In genomic region chr9:78973906-78974305, GRCh38 we compare ENCODE assay signal across 14 cellular contexts.
A peak's percentile ranks its signal among the peaks of the same experiment; 100 is the strongest.
DNase-seq lines count a peak whose midpoint lies in the region; ATAC-seq and TF ChIP-seq lines count a peak whose summit lies in the region.
"Had no signal": no experiment of that assay in that cellular context is flagged by ENCODE, and none has a peak within 500 bp of the region (broad histone marks: within the 10 kb centered on the region; RNA-seq: fewer than 3 reads in every experiment).

No MANE protein-coding gene starts in this region.

- H3K36me3 Mint-ChIP-seq in HFFc6 (ENCODE audit: low read depth): peaks cover 25% of the 10 kb centered on the region
- H3K36me3 Mint-ChIP-seq in endodermal cell (ENCODE audit: low read depth): peaks cover 3% of the 10 kb centered on the region
- H3K36me3 Mint-ChIP-seq: CD8-positive, alpha-beta memory T cell; stimulated activated memory B cell treated with anti-CD40 and anti-IgM and Interleukin-4, amounts not matched to agents 10 μg/mL and 1 μg/mL and 100 μg/mL, for 72 hours had no signal

- POLR2A ChIA-PET in BJ (lab: Charles Lee): no interaction called here

- no peaks in the 10 kb centered on the region for H3K4me1 ChIP-seq in endodermal cell (ENCODE audit: control insufficient read depth, insufficient read depth, low read length)
- no peaks in the 10 kb centered on the region for H3K4me1 ChIP-seq in Karpas-422 (ENCODE audit: low read length)
- H3K4me1 ChIP-seq in heart left ventricle: no peaks in the 10 kb centered on the region
- H3K4me1 ChIP-seq: left lung had no signal

- H3K4me3 ChIP-seq in BJ (ENCODE audit: low read depth, low read length) (no peak overlapping the region), foreskin fibroblast (ENCODE audit: low read depth in 1 of 2, low read length in 2 of 2) (no peak overlapping the region), endodermal cell (ENCODE audit: low read length) (no peak overlapping the region), Karpas-422 (ENCODE audit: low read length) (no peak overlapping the region), heart left ventricle (no peak overlapping the region)
- H3K4me3 ChIP-seq: left lung had no signal

- DNase-seq in BJ (ENCODE audit: low read depth): peak; percentile 45
- peak; percentile 85 for DNase-seq in HFFc6
- DNase-seq in RPMI7951 (ENCODE audit: low read depth): peak; percentile 82
- DNase-seq in foreskin fibroblast: peak; percentile 71 to 86
- DNase-seq in islet precursor cell: no peak
- no peak for DNase-seq in endodermal cell
- DNase-seq in Karpas-422: no peak
- DNase-seq in heart left ventricle: no peak
- DNase-seq: CD8-positive, alpha-beta memory T cell; foreskin melanocyte; left lung; NCI-H526 had no signal

- no peak overlapping the region for H2AFZ ChIP-seq in Karpas-422 (ENCODE audit: low read length)

- intact Hi-C loops in heart left ventricle (cut with DNase I): no loop called here

- H3K4me2 ChIP-seq in Karpas-422 (ENCODE audit: low read depth, low read length, poor library complexity, severe bottlenecking): no peak overlapping the region

- H3K4me1 Mint-ChIP-seq in HFFc6 (ENCODE audit: low read depth) (peaks cover 59% of the 10 kb centered on the region), endodermal cell (peaks cover 18% of the 10 kb centered on the region)
- H3K4me1 Mint-ChIP-seq: CD8-positive, alpha-beta memory T cell; stimulated activated memory B cell treated with anti-CD40 and anti-IgM and Interleukin-4, amounts not matched to agents 10 μg/mL and 1 μg/mL and 100 μg/mL, for 72 hours had no signal

- no peaks in the 10 kb centered on the region for H4K20me1 ChIP-seq in Karpas-422 (ENCODE audit: insufficient read depth, low read depth, low read length)

- no peaks in the 10 kb centered on the region for H3K9me2 ChIP-seq in Karpas-422 (replicated peaks; ENCODE audit: insufficient read depth, low read length)

- no peaks in the 10 kb centered on the region for H3K36me3 ChIP-seq in BJ (ENCODE audit: control insufficient read depth, insufficient read depth, low read length)
- H3K36me3 ChIP-seq in endodermal cell (ENCODE audit: control insufficient read depth, insufficient read depth, low read length): no peaks in the 10 kb centered on the region
- no peaks in the 10 kb centered on the region for H3K36me3 ChIP-seq in Karpas-422 (ENCODE audit: insufficient read depth, low read length)
- H3K36me3 ChIP-seq in heart left ventricle: no peaks in the 10 kb centered on the region
- H3K36me3 ChIP-seq: left lung had no signal

- H3K27me3 ChIP-seq in BJ (ENCODE audit: control insufficient read depth, insufficient read depth, low read length) (no peaks in the 10 kb centered on the region), endodermal cell (ENCODE audit: control insufficient read depth, insufficient read depth, low read length, poor library complexity, severe bottlenecking) (no peaks in the 10 kb centered on the region), Karpas-422 (ENCODE audit: low read length) (no peaks in the 10 kb centered on the region), heart left ventricle (no peaks in the 10 kb centered on the region)
- H3K27me3 ChIP-seq: left lung had no signal

- CTCF ChIA-PET in BJ (lab: Yijun Ruan, JAX): interaction anchor here (1.6 to 2.0 kb wide), 2 partner anchors 10 to 40 kb away, joined by 4 to 5 read pairs; no protein-coding TSS in a partner anchor

- ATAC-seq in heart left ventricle: no peak
- ATAC-seq: left lung; stimulated activated memory B cell treated with anti-CD40 and anti-IgM and Interleukin-4, amounts not matched to agents 10 μg/mL and 1 μg/mL and 100 μg/mL, for 72 hours had no signal

- H3K27ac Mint-ChIP-seq in HFFc6 (peak overlapping the region; percentile 37; the same call in 1 of the 2 replicates), endodermal cell (no peak overlapping the region)
- H3K27ac Mint-ChIP-seq: activated T-helper 1 cell treated with anti-CD3 and anti-CD28 coated beads, Interleukin-12 subunit alpha, Interleukin-12 subunit beta, Interleukin-2, Interleukin-4 antibody, amounts not matched to agents 30 ng/mL and 10 ng/mL and 1 ng/mL, durations not matched to agents 14 hours and 24 hours and 36 hours; CD8-positive, alpha-beta memory T cell; stimulated activated memory B cell treated with anti-CD40 and anti-IgM and Interleukin-4, amounts not matched to agents 10 μg/mL and 1 μg/mL and 100 μg/mL, for 72 hours had no signal

- no peak for TF ChIP-seq POLR2A in heart left ventricle (IDR thresholded peaks at IDR 0.05)

- H3K9me3 Mint-ChIP-seq in HFFc6 (peaks cover 4% of the 10 kb centered on the region; the same call in 1 of the 2 replicates), endodermal cell (peaks cover 15% of the 10 kb centered on the region)
- H3K9me3 Mint-ChIP-seq: activated T-helper 1 cell treated with anti-CD3 and anti-CD28 coated beads, Interleukin-12 subunit alpha, Interleukin-12 subunit beta, Interleukin-2, Interleukin-4 antibody, amounts not matched to agents 30 ng/mL and 10 ng/mL and 1 ng/mL, durations not matched to agents 14 hours and 24 hours and 36 hours had no signal

- no peaks in the 10 kb centered on the region for H3K27me3 Mint-ChIP-seq in HFFc6 (ENCODE audit: insufficient read depth)
- H3K27me3 Mint-ChIP-seq in endodermal cell (ENCODE audit: insufficient read depth): no peaks in the 10 kb centered on the region
- H3K27me3 Mint-ChIP-seq: CD8-positive, alpha-beta memory T cell; stimulated activated memory B cell treated with anti-CD40 and anti-IgM and Interleukin-4, amounts not matched to agents 10 μg/mL and 1 μg/mL and 100 μg/mL, for 72 hours had no signal

- H3K79me2 ChIP-seq in Karpas-422 (ENCODE audit: low read length): no peaks in the 10 kb centered on the region

- H3K27ac ChIP-seq in endodermal cell (ENCODE audit: low read depth, low read length): no peak overlapping the region
- H3K27ac ChIP-seq in Karpas-422 (ENCODE audit: low read length): no peak overlapping the region
- H3K27ac ChIP-seq in heart left ventricle: no peak overlapping the region
- H3K27ac ChIP-seq: left lung had no signal

- TF ChIP-seq CTCF in BJ (IDR thresholded peaks at IDR 0.05; ENCODE audit: insufficient read depth, low read depth, low read length) (no peak), HFFc6 (IDR thresholded peaks at IDR 0.05) (no peak), foreskin fibroblast (IDR thresholded peaks at IDR 0.05; ENCODE audit: low read depth, low read length) (no peak), endodermal cell (conservative IDR thresholded peaks at IDR 0.05) (no peak), heart left ventricle (IDR thresholded peaks at IDR 0.05) (no peak)

- H3K9ac ChIP-seq in endodermal cell (ENCODE audit: extremely low read depth, low read length, poor library complexity, severe bottlenecking) (no peak overlapping the region), Karpas-422 (ENCODE audit: low read length) (no peak overlapping the region)

- H3K4me3 Mint-ChIP-seq in HFFc6: no peak overlapping the region
- no peak overlapping the region for H3K4me3 Mint-ChIP-seq in endodermal cell
- H3K4me3 Mint-ChIP-seq: activated T-helper 1 cell treated with anti-CD3 and anti-CD28 coated beads, Interleukin-12 subunit alpha, Interleukin-12 subunit beta, Interleukin-2, Interleukin-4 antibody, amounts not matched to agents 30 ng/mL and 10 ng/mL and 1 ng/mL, durations not matched to agents 14 hours and 24 hours and 36 hours; CD8-positive, alpha-beta memory T cell; stimulated activated memory B cell treated with anti-CD40 and anti-IgM and Interleukin-4, amounts not matched to agents 10 μg/mL and 1 μg/mL and 100 μg/mL, for 72 hours had no signal

- H3K9me3 ChIP-seq in endodermal cell (ENCODE audit: control insufficient read depth, low read length) (peaks cover 26% of the 10 kb centered on the region), Karpas-422 (ENCODE audit: low read length) (no peaks in the 10 kb centered on the region), heart left ventricle (no peaks in the 10 kb centered on the region)

Comparison
In these comparisons a context has a peak if more than half of its experiments do, and no peak if none do; other contexts are left out.
1. DNase-seq: peak in BJ (single experiment), HFFc6 (single experiment), RPMI7951 (single experiment) and foreskin fibroblast (2 of 2); none in islet precursor cell (single experiment), endodermal cell (single experiment), Karpas-422 (single experiment) and heart left ventricle (0 of 5).